19 cellular contexts compared by ENCODE assay signal in the genomic region with DNA sequence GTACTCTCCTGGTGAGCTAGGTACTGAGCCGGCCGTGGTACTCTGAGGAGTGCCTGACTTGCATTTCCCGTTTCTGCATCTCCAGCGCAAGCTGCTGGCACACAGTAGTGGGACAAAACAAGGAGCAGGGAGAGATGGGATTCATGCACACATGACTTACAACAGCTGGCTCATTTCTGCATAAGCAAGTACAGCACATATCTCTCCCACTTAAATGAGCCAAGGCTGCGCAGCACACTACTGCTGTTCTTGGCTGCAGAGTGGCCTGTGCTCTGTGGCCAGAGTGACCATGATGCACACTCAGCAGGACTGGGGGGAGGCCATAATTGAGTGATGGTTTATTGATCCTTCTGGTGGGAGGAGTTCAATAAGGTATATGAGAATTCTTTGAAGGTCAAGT.
"Had no signal": no experiment of that assay in that cellular context is flagged by ENCODE, and none has a peak within 500 bp of the region (broad histone marks: within the 10 kb centered on the region; RNA-seq: fewer than 3 reads in every experiment).

No MANE protein-coding gene starts in this region.

- H3K9me3 ChIP-seq: adrenal gland, psoas muscle, right lobe of liver had no signal

- H3K4me3 Mint-ChIP-seq: activated CD4-positive, alpha-beta memory T cell treated with anti-CD3 and anti-CD28 coated beads for 36 hours; activated CD4-positive, alpha-beta T cell treated with anti-CD3 and anti-CD28 coated beads for 36 hours; activated T-helper 1 cell treated with anti-CD3 and anti-CD28 coated beads, Interleukin-12 subunit alpha, Interleukin-12 subunit beta, Interleukin-2, Interleukin-4 antibody, amounts not matched to agents 30 ng/mL and 10 ng/mL and 1 ng/mL, durations not matched to agents 14 hours and 24 hours and 36 hours; immature natural killer cell; naive B cell; neural progenitor cell; stimulated activated effector memory CD8-positive, alpha-beta T cell treated with anti-CD3 and anti-CD28 coated beads, Interleukin-12 subunit alpha, Interleukin-12 subunit beta, amount 100 ng/mL, for 72 hours; WTC11 had no signal

- H3K36me3 ChIP-seq: adrenal gland, neural progenitor cell, right lobe of liver had no signal

- ATAC-seq: activated CD4-positive, alpha-beta T cell treated with anti-CD3 and anti-CD28 coated beads for 36 hours; activated naive CD4-positive, alpha-beta T cell treated with anti-CD3 and anti-CD28 coated beads, Interleukin-2, amount 50 U/mL, for 72 hours; psoas muscle; stimulated activated effector memory CD8-positive, alpha-beta T cell treated with anti-CD3 and anti-CD28 coated beads, Interleukin-12 subunit alpha, Interleukin-12 subunit beta, amount 100 ng/mL, for 72 hours had no signal

- H3K36me3 Mint-ChIP-seq: activated CD4-positive, alpha-beta memory T cell treated with anti-CD3 and anti-CD28 coated beads for 36 hours; activated naive CD4-positive, alpha-beta T cell treated with anti-CD3 and anti-CD28 coated beads, Interleukin-2, amount 50 U/mL, for 72 hours; immature natural killer cell; naive B cell; neural progenitor cell; stimulated activated effector memory CD8-positive, alpha-beta T cell treated with anti-CD3 and anti-CD28 coated beads, Interleukin-12 subunit alpha, Interleukin-12 subunit beta, amount 100 ng/mL, for 72 hours had no signal

- H3K27ac Mint-ChIP-seq: activated CD4-positive, alpha-beta memory T cell treated with anti-CD3 and anti-CD28 coated beads for 36 hours; activated CD4-positive, alpha-beta T cell treated with anti-CD3 and anti-CD28 coated beads for 36 hours; activated naive CD4-positive, alpha-beta T cell treated with anti-CD3 and anti-CD28 coated beads, Interleukin-2, amount 50 U/mL, for 72 hours; activated T-helper 1 cell treated with anti-CD3 and anti-CD28 coated beads, Interleukin-12 subunit alpha, Interleukin-12 subunit beta, Interleukin-2, Interleukin-4 antibody, amounts not matched to agents 30 ng/mL and 10 ng/mL and 1 ng/mL, durations not matched to agents 14 hours and 24 hours and 36 hours; immature natural killer cell; naive B cell; neural progenitor cell; stimulated activated effector memory CD8-positive, alpha-beta T cell treated with anti-CD3 and anti-CD28 coated beads, Interleukin-12 subunit alpha, Interleukin-12 subunit beta, amount 100 ng/mL, for 72 hours; WTC11 had no signal

- H3K4me3 ChIP-seq: adrenal gland, neural progenitor cell, psoas muscle, right lobe of liver, smooth muscle cell had no signal

- H3K4me1 Mint-ChIP-seq: activated CD4-positive, alpha-beta T cell treated with anti-CD3 and anti-CD28 coated beads for 36 hours; immature natural killer cell; naive B cell; neural progenitor cell; stimulated activated effector memory CD8-positive, alpha-beta T cell treated with anti-CD3 and anti-CD28 coated beads, Interleukin-12 subunit alpha, Interleukin-12 subunit beta, amount 100 ng/mL, for 72 hours; WTC11 had no signal

- DNase-seq: activated CD4-positive, alpha-beta memory T cell treated with anti-CD3 and anti-CD28 coated beads for 36 hours; activated CD4-positive, alpha-beta T cell treated with anti-CD3 and anti-CD28 coated beads for 36 hours; activated gamma-delta T cell treated with Interleukin-2 at 50 U/mL for 16 hours; activated T-cell treated with anti-CD3 and anti-CD28 coated beads for 4 hours; effector memory CD4-positive, alpha-beta T cell; foreskin melanocyte; immature natural killer cell; naive B cell; psoas muscle; right lobe of liver; stimulated activated CD4-positive, alpha-beta T cell treated with anti-CD3 and anti-CD28 coated beads, Interleukin-4, amount 100 ng/mL, for 1 hour; SW 1271 had no signal

- H3K27me3 ChIP-seq: adrenal gland, neural progenitor cell, right lobe of liver had no signal

- H3K27ac ChIP-seq: adrenal gland, neural progenitor cell, psoas muscle, right lobe of liver had no signal

- H3K4me1 ChIP-seq: adrenal gland, neural progenitor cell, right lobe of liver had no signal

- H3K9me3 Mint-ChIP-seq: activated CD4-positive, alpha-beta memory T cell treated with anti-CD3 and anti-CD28 coated beads for 36 hours; activated T-helper 1 cell treated with anti-CD3 and anti-CD28 coated beads, Interleukin-12 subunit alpha, Interleukin-12 subunit beta, Interleukin-2, Interleukin-4 antibody, amounts not matched to agents 30 ng/mL and 10 ng/mL and 1 ng/mL, durations not matched to agents 14 hours and 24 hours and 36 hours; immature natural killer cell; stimulated activated effector memory CD8-positive, alpha-beta T cell treated with anti-CD3 and anti-CD28 coated beads, Interleukin-12 subunit alpha, Interleukin-12 subunit beta, amount 100 ng/mL, for 72 hours had no signal
